Comparison of ENCODE assay signal across 11 cellular contexts in the genomic region with DNA sequence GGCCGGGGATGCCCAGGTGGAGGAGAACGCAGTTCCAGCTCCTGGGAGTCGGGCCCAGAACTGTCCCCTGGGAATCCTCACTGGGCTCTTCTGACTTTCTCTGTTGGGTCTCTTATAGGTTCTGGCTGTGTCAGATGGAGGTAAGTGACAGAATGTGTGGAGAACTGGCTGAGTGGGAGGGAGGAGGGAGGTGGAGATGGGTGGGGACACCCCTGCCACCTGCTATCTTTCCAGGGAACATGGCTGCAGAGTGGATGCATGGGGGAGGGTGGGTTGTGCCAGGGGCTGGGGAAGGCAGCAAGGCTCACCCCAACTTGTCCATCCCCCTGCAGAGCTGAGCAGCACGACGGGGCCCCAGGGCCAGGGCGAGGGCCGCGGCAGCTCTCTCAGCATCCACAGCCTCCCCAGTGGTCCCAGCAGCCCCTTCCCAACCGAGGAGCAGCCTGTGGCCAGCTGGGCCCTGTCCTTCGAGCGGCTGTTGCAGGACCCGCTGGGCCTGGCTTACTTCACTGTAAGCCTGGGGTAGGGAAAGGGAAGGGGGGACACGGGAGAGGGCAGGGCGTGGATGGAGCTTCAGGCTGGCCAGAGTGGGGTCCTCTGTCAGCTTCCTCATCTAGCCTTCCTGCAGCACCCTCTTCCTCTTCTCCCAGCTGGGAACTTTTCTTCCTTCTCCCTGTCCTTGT. TPM values are rescaled to one million over a fixed set of nuclear protein-coding genes. Genes with fewer than 3 reads are reported as not detected.
DNase-seq lines count a peak whose midpoint lies in the region; ATAC-seq and TF ChIP-seq lines count a peak whose summit lies in the region.
"Had no signal": no experiment of that assay in that cellular context is flagged by ENCODE, and none has a peak within 500 bp of the region (broad histone marks: within the 10 kb centered on the region; RNA-seq: fewer than 3 reads in every experiment).

No MANE protein-coding gene starts in this region.

- H3K18ac ChIP-seq in neuronal stem cell (ENCODE audit: low read length): peak overlapping the region; percentile 78

- H3K4me3 ChIP-seq in right atrium auricular region (no peak overlapping the region), epithelial cell of proximal tubule (ENCODE audit: low read depth, low read length) (peak overlapping the region; percentile 58), neuronal stem cell (ENCODE audit: low read length in 2 of 2) (peak overlapping the region in 1 of 2 donors; percentile 52), vagina (peak overlapping the region in 1 of 2 donors; percentile 58), Karpas-422 (ENCODE audit: low read length) (no peak overlapping the region)

- H3K9me3 ChIP-seq in right atrium auricular region (no peaks in the 10 kb centered on the region), neuronal stem cell (replicated peaks in 1 of 2; ENCODE audit: control insufficient read depth in 2 of 2, insufficient read depth in 1 of 2, low read depth in 1 of 2, low read length in 2 of 2) (peaks cover 0 to 2% of the 10 kb centered on the region in 2 donors), vagina (no peaks in the 10 kb centered on the region), Karpas-422 (ENCODE audit: low read length) (no peaks in the 10 kb centered on the region)

- no peaks in the 10 kb centered on the region for H3K27me3 ChIP-seq in right atrium auricular region
- peaks cover 0 to 28% (median 0%) of the 10 kb centered on the region in 3 experiments for H3K27me3 ChIP-seq in neuronal stem cell (ENCODE audit: control insufficient read depth in 3 of 3, insufficient read depth in 3 of 3, low read depth in 1 of 3, low read length in 3 of 3)
- H3K27me3 ChIP-seq in vagina: no peaks in the 10 kb centered on the region
- no peaks in the 10 kb centered on the region for H3K27me3 ChIP-seq in Karpas-422 (ENCODE audit: low read length)

- no peak overlapping the region for H4K8ac ChIP-seq in neuronal stem cell (ENCODE audit: low read depth, low read length)

- intact Hi-C loops in Right ventricle myocardium superior (cut with DNase I) (no loop called here), vagina (cut with DNase I) (no loop called here)

- no peak overlapping the region for H3K14ac ChIP-seq in neuronal stem cell (ENCODE audit: low read length)

- H3K36me3 ChIP-seq in right atrium auricular region (no peaks in the 10 kb centered on the region), neuronal stem cell (replicated peaks in 1 of 2; ENCODE audit: control insufficient read depth in 2 of 2, insufficient read depth in 2 of 2, low read length in 2 of 2) (no peaks in the 10 kb centered on the region), vagina (no peaks in the 10 kb centered on the region), Karpas-422 (ENCODE audit: insufficient read depth, low read length) (peaks cover 4% of the 10 kb centered on the region; the same call in 1 of the 2 replicates)

- H3K79me1 ChIP-seq in neuronal stem cell (ENCODE audit: low read depth, low read length): no peaks in the 10 kb centered on the region

- WGBS in neuronal stem cell (ENCODE audit: extremely low coverage in 2 of 2, insufficient read length in 2 of 2, insufficient replicate concordance in 1 of 2), 2 donors: no CpG with 5 or more reads among the region's 14 CpGs

- peak overlapping the region; percentile 2 for H2BK120ac ChIP-seq in neuronal stem cell (ENCODE audit: low read depth, low read length)

- H2BK5ac ChIP-seq in neuronal stem cell (ENCODE audit: low read length): no peak overlapping the region

- no peaks in the 10 kb centered on the region for H3K79me2 ChIP-seq in Karpas-422 (ENCODE audit: low read length)

- TF ChIP-seq POLR2A in vagina (IDR thresholded peaks at IDR 0.05): no peak

- TF ChIP-seq CTCF in right atrium auricular region (IDR thresholded peaks at IDR 0.05): no peak
- TF ChIP-seq CTCF in epithelial cell of proximal tubule (conservative IDR thresholded peaks at IDR 0.05; ENCODE audit: low read depth, low read length): no peak
- TF ChIP-seq CTCF in vagina (IDR thresholded peaks at IDR 0.05): no peak

- peaks cover 0 to 45% of the 10 kb centered on the region in 2 donors for H3K4me1 ChIP-seq in right atrium auricular region
- peaks cover 19 to 25% of the 10 kb centered on the region in 2 donors for H3K4me1 ChIP-seq in neuronal stem cell (ENCODE audit: control insufficient read depth in 2 of 2, insufficient read depth in 1 of 2, low read depth in 1 of 2, low read length in 2 of 2)
- H3K4me1 ChIP-seq in vagina: peaks cover 59% of the 10 kb centered on the region
- peaks cover 39% of the 10 kb centered on the region for H3K4me1 ChIP-seq in Karpas-422 (ENCODE audit: low read length)

- H3K4ac ChIP-seq in neuronal stem cell (ENCODE audit: low read length): peak overlapping the region; percentile 4

- H3K23ac ChIP-seq in neuronal stem cell (ENCODE audit: low read depth, low read length, poor library complexity): no peak overlapping the region

- peak overlapping the region; percentile 46 for H3K9ac ChIP-seq in neuronal stem cell (ENCODE audit: low read depth, low read length, poor library complexity)
- no peak overlapping the region for H3K9ac ChIP-seq in Karpas-422 (ENCODE audit: low read length)

- H3K9me2 ChIP-seq in Karpas-422 (replicated peaks; ENCODE audit: insufficient read depth, low read length): no peaks in the 10 kb centered on the region

- no peak overlapping the region for H2BK12ac ChIP-seq in neuronal stem cell (ENCODE audit: low read length)

- peak overlapping the region; percentile 24 for H2BK15ac ChIP-seq in neuronal stem cell (ENCODE audit: low read length)

- H3K4me2 ChIP-seq in neuronal stem cell (ENCODE audit: insufficient read depth, low read length, poor library complexity, severe bottlenecking): peak overlapping the region; percentile 72
- H3K4me2 ChIP-seq in Karpas-422 (ENCODE audit: low read depth, low read length, poor library complexity, severe bottlenecking): no peak overlapping the region

- peak overlapping the region; percentile 49 for H2AK5ac ChIP-seq in neuronal stem cell (ENCODE audit: low read depth, low read length)

- no peak overlapping the region for H4K91ac ChIP-seq in neuronal stem cell (ENCODE audit: low read depth, low read length, poor library complexity)

- no peaks in the 10 kb centered on the region for H4K20me1 ChIP-seq in Karpas-422 (ENCODE audit: insufficient read depth, low read depth, low read length)

- H3K27ac ChIP-seq in right atrium auricular region (peak overlapping the region; percentile 86 to 87), neuronal stem cell (replicated peaks; ENCODE audit: low read length) (peak overlapping the region; percentile 81), vagina (peak overlapping the region; percentile 92), Karpas-422 (ENCODE audit: low read length) (no peak overlapping the region)

- no peak for ATAC-seq in Right ventricle myocardium superior (ENCODE audit: poor library complexity)
- ATAC-seq: stimulated activated memory B cell treated with anti-CD40 and anti-IgM and Interleukin-4, amounts not matched to agents 10 μg/mL and 1 μg/mL and 100 μg/mL, for 72 hours had no signal

- DNase-seq in right atrium auricular region (ENCODE audit: low spot score): no peak
- DNase-seq in Right ventricle myocardium superior: no peak
- no peak for DNase-seq in epithelial cell of proximal tubule (ENCODE audit: low read depth)
- no peak for DNase-seq in neuronal stem cell (ENCODE audit: low spot score)
- no peak for DNase-seq in vagina (ENCODE audit: extremely low spot score in 2 of 2)
- DNase-seq in NCI-H345 treated with DMSO at 0.1 percent for 48 hours (lab: John Stamatoyannopoulos, UW; ENCODE audit: unreplicated experiment): no peak
- no peak for DNase-seq in SKM-1 treated with dmso at 0.1 percent for 144 hours (lab: John Stamatoyannopoulos, UW; ENCODE audit: unreplicated experiment)
- no peak for DNase-seq in Karpas-422
- DNase-seq: NCI-H146 had no signal

- H2AFZ ChIP-seq in neuronal stem cell (ENCODE audit: low read length) (peak overlapping the region; percentile 96), Karpas-422 (ENCODE audit: low read length) (no peak overlapping the region)

RNA-seq across cellular contexts. Expression of gene RGS14, which starts 8.3 kb away (rescaled TPM):
- total RNA-seq in right atrium auricular region (1 to 10 TPM; 3.1 to 6.8 TPM), Right ventricle myocardium superior (2.4 TPM), epithelial cell of proximal tubule (17.1 and 19.6 TPM in 2 replicates), vagina (49.1 TPM)
- 26.4 TPM for polyA plus RNA-seq in neuronal stem cell (2013, experiment 1 of 2)
- polyA plus RNA-seq in neuronal stem cell (2013, experiment 2 of 2): 20.9 TPM
- total RNA-seq in Karpas-422 (2014; rRNA removed; shearing (Covaris generic); ENCODE audit: low replicate concordance): 22.6 and 70.8 TPM in 2 replicates

RNA-seq across cellular contexts. Expression of gene LMAN2, which starts 14.5 kb away (rescaled TPM):
- total RNA-seq in right atrium auricular region (100 to 1,000 TPM; 128 to 134 TPM), Right ventricle myocardium superior (56.8 TPM), epithelial cell of proximal tubule (252 and 266 TPM in 2 replicates), vagina (166 TPM)
- 131 TPM for polyA plus RNA-seq in neuronal stem cell (2013, experiment 1 of 2)
- polyA plus RNA-seq in neuronal stem cell (2013, experiment 2 of 2): 132 TPM
- total RNA-seq in Karpas-422 (2014; rRNA removed; shearing (Covaris generic); ENCODE audit: low replicate concordance): 116 and 256 TPM in 2 replicates

RNA-seq across cellular contexts. Expression of gene SLC34A1, which starts 18.2 kb away (rescaled TPM):
- total RNA-seq in right atrium auricular region: not detected
- total RNA-seq in Right ventricle myocardium superior: not detected
- total RNA-seq in epithelial cell of proximal tubule: not detected in 2 replicates
- not detected for polyA plus RNA-seq in neuronal stem cell (2013, experiment 1 of 2)
- not detected for polyA plus RNA-seq in neuronal stem cell (2013, experiment 2 of 2)
- not detected for total RNA-seq in vagina
- total RNA-seq in Karpas-422 (2014; rRNA removed; shearing (Covaris generic); ENCODE audit: low replicate concordance): not detected in 2 replicates
- total RNA-seq: cerebellum had no signal

RNA-seq across cellular contexts. Expression of gene PFN3, which starts 34.5 kb away (rescaled TPM):
- not detected for total RNA-seq in right atrium auricular region
- total RNA-seq in Right ventricle myocardium superior: not detected
- total RNA-seq in epithelial cell of proximal tubule: not detected in 2 replicates
- not detected for polyA plus RNA-seq in neuronal stem cell (2013, experiment 1 of 2)
- polyA plus RNA-seq in neuronal stem cell (2013, experiment 2 of 2): not detected
- total RNA-seq in vagina: not detected
- total RNA-seq in Karpas-422 (2014; rRNA removed; shearing (Covaris generic); ENCODE audit: low replicate concordance): not detected in 2 replicates
- total RNA-seq: cerebellum had no signal

RNA-seq across cellular contexts. Expression of gene F12, which starts 43.4 kb away (rescaled TPM):
- total RNA-seq in right atrium auricular region: under 1 TPM in 1 of 2 donors, not detected in 1; 0.43 TPM
- not detected for total RNA-seq in Right ventricle myocardium superior
- total RNA-seq in epithelial cell of proximal tubule: 9.2 and 12.9 TPM in 2 replicates
- 2.1 TPM for polyA plus RNA-seq in neuronal stem cell (2013, experiment 1 of 2)
- 2.5 TPM for polyA plus RNA-seq in neuronal stem cell (2013, experiment 2 of 2)
- 5.2 TPM for total RNA-seq in vagina
- total RNA-seq in Karpas-422 (2014; rRNA removed; shearing (Covaris generic); ENCODE audit: low replicate concordance): 6.0 and 6.5 TPM in 2 replicates
